Comparison of ENCODE assay signal across 11 cellular contexts in the genomic region with DNA sequence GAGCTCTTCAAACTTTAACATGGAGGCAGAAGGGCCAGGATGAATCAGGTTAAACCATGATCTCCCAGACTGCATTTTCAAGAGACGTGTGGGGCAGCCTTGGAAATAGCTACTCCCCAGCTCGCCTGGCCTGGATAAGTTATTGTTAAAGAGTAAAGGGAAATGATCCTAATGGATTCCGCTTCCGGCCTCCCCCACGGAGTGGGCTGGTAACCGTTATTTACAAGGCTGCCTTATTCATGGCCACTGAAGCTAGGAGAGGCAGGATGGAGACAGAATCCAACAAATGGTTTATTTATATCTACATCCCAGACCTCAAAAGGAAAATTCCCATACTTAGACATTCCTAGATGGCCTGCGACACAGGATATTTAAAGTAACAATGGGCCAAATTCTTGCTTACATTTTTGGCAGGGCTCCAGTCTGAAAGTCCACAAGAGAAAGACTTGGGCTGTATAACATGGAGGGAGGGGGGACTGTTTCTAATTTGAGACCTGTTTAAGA. TPM values are rescaled to one million over a fixed set of nuclear protein-coding genes. Genes with fewer than 3 reads are reported as not detected.
DNase-seq lines count a peak whose midpoint lies in the region; ATAC-seq, FAIRE-seq and TF ChIP-seq lines count a peak whose summit lies in the region.
"Had no signal": no experiment of that assay in that cellular context is flagged by ENCODE, and none has a peak within 500 bp of the region (broad histone marks: within the 10 kb centered on the region; RNA-seq: fewer than 3 reads in every experiment).

No MANE protein-coding gene starts in this region.

- H3K4me3 ChIP-seq in GM23248 (no peak overlapping the region), astrocyte (ENCODE audit: insufficient read depth, low read depth, low read length) (no peak overlapping the region), left ventricle myocardium inferior (no peak overlapping the region), retinal pigment epithelial cell (ENCODE audit: low read length) (no peak overlapping the region), ovary (no peak overlapping the region)

- no peak for TF ChIP-seq EP300 in ovary (IDR thresholded peaks at IDR 0.05)

- peak overlapping the region; percentile 9; the same call in 1 of the 2 replicates for H2AFZ ChIP-seq in GM23248
- H2AFZ ChIP-seq in astrocyte (ENCODE audit: low read depth, low read length), result no peak overlapping the region

- peak overlapping the region; percentile 6 for H3K4me2 ChIP-seq in GM23248 (ENCODE audit: unreplicated experiment)
- peak overlapping the region; percentile 57 for H3K4me2 ChIP-seq in astrocyte (ENCODE audit: low read length)

- peaks cover 6% of the 10 kb centered on the region for H3K36me3 Mint-ChIP-seq in astrocyte (ENCODE audit: low read depth, unreplicated experiment)

- no peak for TF ChIP-seq POLR2A in ovary (IDR thresholded peaks at IDR 0.05)

- no peak for TF ChIP-seq CTCF in astrocyte (IDR thresholded peaks at IDR 0.05; ENCODE audit: insufficient read depth, low read depth, low read length)
- TF ChIP-seq CTCF in left ventricle myocardium inferior (IDR thresholded peaks at IDR 0.05; ENCODE audit: borderline replicate concordance), result no peak
- TF ChIP-seq CTCF in retinal pigment epithelial cell (conservative IDR thresholded peaks at IDR 0.05; ENCODE audit: low read depth, low read length), result no peak
- TF ChIP-seq CTCF in omental fat pad (IDR thresholded peaks at IDR 0.05), result no peak
- TF ChIP-seq CTCF in ovary (IDR thresholded peaks at IDR 0.05), result no peak

- H3K36me3 ChIP-seq in GM23248 (ENCODE audit: low read depth) (no peaks in the 10 kb centered on the region), astrocyte (ENCODE audit: insufficient read depth, low read length) (no peaks in the 10 kb centered on the region), left ventricle myocardium inferior (no peaks in the 10 kb centered on the region), ovary (no peaks in the 10 kb centered on the region)

- H3F3A ChIP-seq in GM23248 (ENCODE audit: insufficient read depth), result 0 out of 2 replicates have a peak, but pooled peaks cover 3% of the 10 kb centered on the region

- ATAC-seq in omental fat pad (ENCODE audit: low FRiP score), result no peak
- ATAC-seq: activated CD8-positive, alpha-beta T cell treated with anti-CD3 and anti-CD28 coated beads for 36 hours had no signal

- H3K4me1 Mint-ChIP-seq in astrocyte (ENCODE audit: low read depth, unreplicated experiment), result peaks cover 31% of the 10 kb centered on the region

- H3K9ac ChIP-seq in GM23248 (no peak overlapping the region), astrocyte (ENCODE audit: low read length) (peak overlapping the region; percentile 63)

- in situ Hi-C loops in GM23248 (cut with MboI), result no loop called here

- H3K27ac ChIP-seq in GM23248 (peak overlapping the region; percentile 17; the same call in 1 of the 2 replicates), astrocyte (ENCODE audit: low read depth, low read length) (peak overlapping the region; percentile 88), left ventricle myocardium inferior (replicated peaks) (peak overlapping the region; percentile 73), ovary (no peak overlapping the region)
- H3K27ac ChIP-seq: HL-60 had no signal

- H3K27me3 Mint-ChIP-seq in astrocyte (ENCODE audit: low read depth, unreplicated experiment), result no peaks in the 10 kb centered on the region
- H3K27me3 Mint-ChIP-seq: activated CD8-positive, alpha-beta T cell treated with anti-CD3 and anti-CD28 coated beads for 36 hours had no signal

- peaks cover 61% of the 10 kb centered on the region for H3K79me2 ChIP-seq in GM23248 (ENCODE audit: insufficient read depth)
- H3K79me2 ChIP-seq in astrocyte (ENCODE audit: insufficient read depth, low read length), result peaks cover 13% of the 10 kb centered on the region

- no peak overlapping the region for H3K4me3 Mint-ChIP-seq in astrocyte (ENCODE audit: unreplicated experiment)
- H3K4me3 Mint-ChIP-seq: activated CD8-positive, alpha-beta T cell treated with anti-CD3 and anti-CD28 coated beads for 36 hours had no signal

- H4K20me1 ChIP-seq in GM23248 (ENCODE audit: insufficient read depth), result no peaks in the 10 kb centered on the region
- H4K20me1 ChIP-seq in astrocyte (ENCODE audit: insufficient read depth, low read length), result no peaks in the 10 kb centered on the region

- FAIRE-seq in astrocyte (lab: Jason Lieb, UNC), result no peak

- H3K9me3 ChIP-seq in GM23248 (ENCODE audit: low read depth) (no peaks in the 10 kb centered on the region), astrocyte (ENCODE audit: insufficient read depth, low read depth, low read length) (no peaks in the 10 kb centered on the region), left ventricle myocardium inferior (replicated peaks) (no peaks in the 10 kb centered on the region), ovary (no peaks in the 10 kb centered on the region)

- intact Hi-C loops in left ventricle myocardium inferior (cut with micrococcal nuclease), result no loop called here
- intact Hi-C loops in ovary (cut with DNase I), result no loop called here

- H3K9me3 Mint-ChIP-seq in astrocyte (ENCODE audit: unreplicated experiment), result peaks cover 4% of the 10 kb centered on the region
- H3K9me3 Mint-ChIP-seq: activated CD8-positive, alpha-beta T cell treated with anti-CD3 and anti-CD28 coated beads for 36 hours had no signal

- H3K27ac Mint-ChIP-seq in astrocyte (ENCODE audit: unreplicated experiment), result peak overlapping the region; percentile 93
- H3K27ac Mint-ChIP-seq: activated CD8-positive, alpha-beta T cell treated with anti-CD3 and anti-CD28 coated beads for 36 hours had no signal

- DNase-seq in GM23248 (peak; percentile 51), astrocyte (ENCODE audit: low read depth) (peak; percentile 90), left ventricle myocardium inferior (peak; percentile 36), retinal pigment epithelial cell (ENCODE audit: low read depth) (peak; percentile 85), omental fat pad (ENCODE audit: low spot score) (no peak), NCI-H748 treated with DMSO at 0.1 percent for 48 hours (lab: John Stamatoyannopoulos, UW) (no peak), ovary (no peak)
- DNase-seq in activated CD4-positive, alpha-beta T cell treated with anti-CD3 and anti-CD28 coated beads for 1 hour, result no peak
- DNase-seq: activated CD8-positive, alpha-beta T cell treated with anti-CD3 and anti-CD28 coated beads for 36 hours; hippocampal formation had no signal

- H3K27me3 ChIP-seq in GM23248 (replicated peaks; ENCODE audit: insufficient read depth) (no peaks in the 10 kb centered on the region), astrocyte (ENCODE audit: insufficient read depth, low read length) (no peaks in the 10 kb centered on the region), left ventricle myocardium inferior (ENCODE audit: low read depth) (no peaks in the 10 kb centered on the region), ovary (no peaks in the 10 kb centered on the region)

- H3K9me2 ChIP-seq in GM23248 (ENCODE audit: insufficient read depth), result no peaks in the 10 kb centered on the region

- H3K4me1 ChIP-seq in GM23248 (ENCODE audit: insufficient read depth) (peaks cover 23% of the 10 kb centered on the region), astrocyte (ENCODE audit: insufficient read depth, low read length) (peaks cover 37% of the 10 kb centered on the region), left ventricle myocardium inferior (peaks cover 37% of the 10 kb centered on the region), ovary (ENCODE audit: insufficient read depth) (no peaks in the 10 kb centered on the region)

- 54 to 55% methylated on average over 7 of the region's 7 CpGs for WGBS in GM23248 (ENCODE audit: low coverage in 1 of 2, low lambda C conversion rate in 2 of 2, missing lambda C conversion rate in 2 of 2), 2 experiments
- 38 to 41% (median 41%) methylated on average over 7 of the region's 7 CpGs for WGBS in ovary, 3 donors

RNA-seq across cellular contexts. Expression of a gene that starts 27.9 kb away (rescaled TPM):
- total RNA-seq in GM23248 (2014; rRNA removed; shearing (Covaris generic)), result 10.9 and 12.8 TPM in 2 replicates
- 8.5 and 9.2 TPM in 2 replicates for polyA plus RNA-seq in GM23248 (2016; fragmentation: Nextera tagmentation; extraction: Ambion mirVana)
- 19.4 and 23.4 TPM in 2 replicates for total RNA-seq in astrocyte
- 10.2 TPM for total RNA-seq in left ventricle myocardium inferior
- 10 to 100 TPM; 40.4 to 93.5 (median 47.3) TPM for total RNA-seq in omental fat pad
- 10 to 100 TPM in 1 of 7 donors, 1 to 10 TPM in 6; 1.9 to 15.9 (median 5.5) TPM for total RNA-seq in ovary
- 1 to 10 TPM; 2.0 to 8.6 TPM for polyA plus RNA-seq in ovary

Comparison
In these comparisons a context has a peak if more than half of its experiments do, and no peak if none do; other contexts are left out.
1. DNase-seq: peak in GM23248 (single experiment), astrocyte (single experiment), left ventricle myocardium inferior (single experiment) and retinal pigment epithelial cell (single experiment); none in omental fat pad (single experiment), NCI-H748 treated with DMSO at 0.1 percent for 48 hours (single experiment), ovary (0 of 5) and activated CD4-positive, alpha-beta T cell treated with anti-CD3 and anti-CD28 coated beads for 1 hour (single experiment).
2. H3K27ac ChIP-seq: peak in GM23248 (single experiment), astrocyte (single experiment) and left ventricle myocardium inferior (single experiment); none in ovary (0 of 2).